Comparison of ENCODE assay signal across 10 cellular contexts in genomic region chr2:170221317-170222288, GRCh38. TPM values are rescaled to one million over a fixed set of nuclear protein-coding genes. Genes with fewer than 3 reads are reported as not detected.
A peak's percentile ranks its signal among the peaks of the same experiment; 100 is the strongest.
DNase-seq lines count a peak whose midpoint lies in the region; ATAC-seq and TF ChIP-seq lines count a peak whose summit lies in the region.
"Had no signal": no experiment of that assay in that cellular context is flagged by ENCODE, and none has a peak within 500 bp of the region (broad histone marks: within the 10 kb centered on the region; RNA-seq: fewer than 3 reads in every experiment).

No MANE protein-coding gene starts in this region.

- ATAC-seq in RWPE2 (ENCODE audit: low read depth): peak; percentile 89
- no peak for ATAC-seq in HG03108 (IDR thresholded peaks at IDR 0.05; ENCODE audit: unreplicated experiment)

- WGBS in thyroid gland, 2 donors: 57 to 58% methylated on average over 6 of the region's 6 CpGs

- TF ChIP-seq POLR2A in thyroid gland (IDR thresholded peaks at IDR 0.05): no peak

- DNase-seq in NCI-H345 (lab: John Stamatoyannopoulos, UW): peak; percentile 31
- no peak for DNase-seq in NCI-H345 treated with DMSO at 0.1 percent for 48 hours (lab: John Stamatoyannopoulos, UW; ENCODE audit: unreplicated experiment)
- DNase-seq in RWPE2 (ENCODE audit: low spot score): no peak
- peak; percentile 78 for DNase-seq in fibroblast of peridontal ligament (ENCODE audit: extremely low read depth)
- peak; percentile 11 for DNase-seq in renal cortical epithelial cell (ENCODE audit: low read depth)
- no peak for DNase-seq in thyroid gland
- no peak for DNase-seq in medulla oblongata (ENCODE audit: extremely low spot score)
- DNase-seq: Kasumi-1 had no signal

- intact Hi-C loops in thyroid gland (cut with DNase I): no loop called here

- H3K27ac ChIP-seq in RWPE2 (ENCODE audit: poor library complexity, severe bottlenecking) (no peak overlapping the region), thyroid gland (no peak overlapping the region)

- TF ChIP-seq CTCF in RWPE2 (IDR thresholded peaks at IDR 0.05; ENCODE audit: poor library complexity, severe bottlenecking): no peak
- TF ChIP-seq CTCF in thyroid gland (IDR thresholded peaks at IDR 0.05): no peak

- no peaks in the 10 kb centered on the region for H3K27me3 ChIP-seq in RWPE2 (ENCODE audit: insufficient read depth, poor library complexity, severe bottlenecking)
- no peaks in the 10 kb centered on the region for H3K27me3 ChIP-seq in thyroid gland

- H3K4me3 ChIP-seq in RWPE2 (ENCODE audit: severe bottlenecking) (no peak overlapping the region), thyroid gland (replicated peaks in 1 of 3) (no peak overlapping the region)
- H3K4me3 ChIP-seq: lung had no signal

- H3K9me3 ChIP-seq in RWPE2 (ENCODE audit: severe bottlenecking) (no peaks in the 10 kb centered on the region), thyroid gland (no peaks in the 10 kb centered on the region)

- H3K4me1 ChIP-seq in RWPE2 (ENCODE audit: insufficient read depth, poor library complexity, severe bottlenecking) (peaks cover 10% of the 10 kb centered on the region), thyroid gland (no peaks in the 10 kb centered on the region)

- H3K36me3 ChIP-seq in RWPE2 (ENCODE audit: low read depth) (no peaks in the 10 kb centered on the region), thyroid gland (no peaks in the 10 kb centered on the region)

RNA-seq across cellular contexts. Expression of gene MYO3B, which starts 43.7 kb away (rescaled TPM):
- total RNA-seq in renal cortical epithelial cell (1.4 and 10.6 TPM in 2 replicates), thyroid gland (1 to 10 TPM; 6.0 to 7.4 (median 7.2) TPM)

Comparison
In these comparisons a context has a peak if more than half of its experiments do, and no peak if none do; other contexts are left out.
1. DNase-seq: peak in NCI-H345 (single experiment), fibroblast of peridontal ligament (single experiment) and renal cortical epithelial cell (single experiment); none in NCI-H345 treated with DMSO at 0.1 percent for 48 hours (single experiment), RWPE2 (single experiment), thyroid gland (0 of 2) and medulla oblongata (single experiment).